1 cellular context compared by ENCODE assay signal in genomic region chr20:22430154-22430745, GRCh38.
TF ChIP-seq lines count a peak whose summit lies in the region.

No MANE protein-coding gene starts in this region.

TF ChIP-seq in HepG2, 621 proteins besides CTCF, POLR2A, EP300 and RAD21 (continued from another document and continues in another):
- TF ChIP-seq ZBTB10 (CRISPR knock-in tag; IDR thresholded peaks at IDR 0.05; ENCODE audit: borderline replicate concordance) (no peak), MAF1 (CRISPR knock-in tag; IDR thresholded peaks at IDR 0.05; ENCODE audit: borderline replicate concordance) (no peak), MAZ (IDR thresholded peaks at IDR 0.05; ENCODE audit: borderline replicate concordance, low read depth, low read length) (no peak), MAZ (CRISPR knock-in tag; IDR thresholded peaks at IDR 0.05; ENCODE audit: low read depth) (no peak), GATAD1 (CRISPR knock-in tag; IDR thresholded peaks at IDR 0.05) (no peak; the same call in 1 of the 2 replicates), CCDC6 (CRISPR knock-in tag; IDR thresholded peaks at IDR 0.05) (no peak), ETV6 (CRISPR knock-in tag; conservative IDR thresholded peaks at IDR 0.05) (no peak), ATF3 (CRISPR knock-in tag; IDR thresholded peaks at IDR 0.05) (no peak; the same call in 1 of the 2 replicates), ZNF543 (CRISPR knock-in tag; IDR thresholded peaks at IDR 0.05) (no peak; the same call in 1 of the 2 replicates), POLR2AphosphoS5 (IDR thresholded peaks at IDR 0.05; ENCODE audit: low read depth, low read length) (no peak; the same call in none of the 2 replicates), ATF6 (CRISPR knock-in tag; conservative IDR thresholded peaks at IDR 0.05) (no peak), ZNF264 (CRISPR knock-in tag; IDR thresholded peaks at IDR 0.05) (no peak), XBP1 (CRISPR knock-in tag; IDR thresholded peaks at IDR 0.05) (no peak), DR1 (CRISPR knock-in tag; IDR thresholded peaks at IDR 0.05) (no peak; the same call in 1 of the 2 replicates), IKZF4 (CRISPR knock-in tag; IDR thresholded peaks at IDR 0.05; ENCODE audit: borderline replicate concordance, low read depth, not compliant biosample characterization) (no peak), GMEB1 (CRISPR knock-in tag; IDR thresholded peaks at IDR 0.05; ENCODE audit: borderline replicate concordance) (no peak), NAIF1 (CRISPR knock-in tag; IDR thresholded peaks at IDR 0.05; ENCODE audit: borderline replicate concordance) (peak; percentile 88; the same call in 1 of the 2 replicates), SNAPC4 (CRISPR knock-in tag; IDR thresholded peaks at IDR 0.05) (no peak), GLI4 (CRISPR knock-in tag; IDR thresholded peaks at IDR 0.05; ENCODE audit: borderline replicate concordance) (no peak), ZNF180 (CRISPR knock-in tag; IDR thresholded peaks at IDR 0.05; ENCODE audit: borderline replicate concordance, low read depth) (no peak), ZNF484 (CRISPR knock-in tag; IDR thresholded peaks at IDR 0.05; ENCODE audit: borderline replicate concordance, low read depth) (no peak), GFI1 (CRISPR knock-in tag; IDR thresholded peaks at IDR 0.05; ENCODE audit: borderline replicate concordance) (peak; percentile 19; the same call in 1 of the 2 replicates), GMEB2 (CRISPR knock-in tag; IDR thresholded peaks at IDR 0.05; ENCODE audit: low read depth) (no peak), AFF4 (CRISPR knock-in tag; IDR thresholded peaks at IDR 0.05) (no peak), SRF (IDR thresholded peaks at IDR 0.05; ENCODE audit: low read depth, low read length) (no peak), ZNF597 (CRISPR knock-in tag; IDR thresholded peaks at IDR 0.05) (no peak), PCBP2 (optimal IDR thresholded peaks at IDR 0.05; ENCODE audit: low read depth, low read length, poor library complexity, severe bottlenecking) (no peak), ISL2 (CRISPR knock-in tag; IDR thresholded peaks at IDR 0.05) (no peak), ZNF749 (CRISPR knock-in tag; IDR thresholded peaks at IDR 0.05; ENCODE audit: borderline replicate concordance) (no peak), FIP1L1 (IDR thresholded peaks at IDR 0.05; ENCODE audit: borderline replicate concordance, insufficient read depth, low read depth, low read length) (no peak), NR0B2 (CRISPR knock-in tag; IDR thresholded peaks at IDR 0.05) (no peak), CSRNP2 (CRISPR knock-in tag; conservative IDR thresholded peaks at IDR 0.05; ENCODE audit: low read depth) (no peak)
